Comparison of ENCODE assay signal across 25 cellular contexts in genomic region chr4:55588160-55588559, GRCh38. TPM values are rescaled to one million over a fixed set of nuclear protein-coding genes. Genes with fewer than 3 reads are reported as not detected.
"Had no signal": no experiment of that assay in that cellular context is flagged by ENCODE, and none has a peak within 500 bp of the region (broad histone marks: within the 10 kb centered on the region; RNA-seq: fewer than 3 reads in every experiment).

No MANE protein-coding gene starts in this region.

- H3K36me3 ChIP-seq: SJSA1 had no signal

- H3K27ac ChIP-seq: KMS-11, SJSA1 had no signal

- H3K9ac ChIP-seq: KMS-11 had no signal

- H3K4me2 ChIP-seq: KMS-11 had no signal

- DNase-seq: IMR-90, Kasumi-1, MM.1S, NCI-H1092 treated with DMSO at 0.1 percent for 48 hours, NCI-H1436, NCI-H187, NCI-H2029, NCI-H2081 treated with DMSO at 0.1 percent for 48 hours, NCI-H2171, NCI-H226, NCI-H446, NCI-H510A, NCI-H524 treated with DMSO at 0.1 percent for 48 hours, NCI-H69, NCI-H774, Right ventricle myocardium superior, RPMI8226, SIG-M5 had no signal

- H3K4me3 ChIP-seq: SJSA1 had no signal

- FAIRE-seq: HepG2, RCC 7860 had no signal

- H3K4me1 ChIP-seq: SJSA1 had no signal

- ATAC-seq: HepG2, SK-N-SH treated with all-trans-retinoic acid at 6 μM for 48 hours had no signal

- H3K27me3 ChIP-seq: SJSA1 had no signal

RNA-seq across cellular contexts. Expression of gene PDCL2, which starts 3.9 kb away (rescaled TPM):
- total RNA-seq: HepG2, HT1080, IMR-90, M059J, Right ventricle myocardium superior, SJSA1 had no signal
- polyA plus RNA-seq: HepG2, IMR-90 had no signal

RNA-seq across cellular contexts. Expression of gene NMU, which starts 47.9 kb away (rescaled TPM):
- total RNA-seq: HepG2, IMR-90, Right ventricle myocardium superior, SJSA1 had no signal
- polyA plus RNA-seq: HepG2, IMR-90 had no signal
